In genomic region chr14:104821229-104821945, GRCh38 we compare ENCODE assay signal across 25 cellular contexts. TPM values are rescaled to one million over a fixed set of nuclear protein-coding genes. Genes with fewer than 3 reads are reported as not detected.
A peak's percentile ranks its signal among the peaks of the same experiment; 100 is the strongest.
DNase-seq lines count a peak whose midpoint lies in the region; ATAC-seq and TF ChIP-seq lines count a peak whose summit lies in the region.
"Had no signal": no experiment of that assay in that cellular context is flagged by ENCODE, and none has a peak within 500 bp of the region (broad histone marks: within the 10 kb centered on the region; RNA-seq: fewer than 3 reads in every experiment).

No MANE protein-coding gene starts in this region.

- H3K9me3 ChIP-seq in colonic mucosa = no peaks in the 10 kb centered on the region
- peaks cover 5 to 7% of the 10 kb centered on the region in 2 donors for H3K9me3 ChIP-seq in neuronal stem cell (replicated peaks in 1 of 2; ENCODE audit: control insufficient read depth in 2 of 2, insufficient read depth in 1 of 2, low read depth in 1 of 2, low read length in 2 of 2)
- no peaks in the 10 kb centered on the region for H3K9me3 ChIP-seq in uterus
- H3K9me3 ChIP-seq: body of pancreas, SK-N-SH, thyroid gland had no signal

- H3K79me1 ChIP-seq in neuronal stem cell (ENCODE audit: low read depth, low read length) = no peaks in the 10 kb centered on the region

- H3K27ac ChIP-seq in colonic mucosa (peak overlapping the region; percentile 20), neuronal stem cell (replicated peaks; ENCODE audit: low read length) (no peak overlapping the region), uterus (no peak overlapping the region)
- H3K27ac ChIP-seq: body of pancreas, epithelial cell of prostate, heart left ventricle, HL-60, thyroid gland had no signal

- H3K36me3 Mint-ChIP-seq in natural killer cell = no peaks in the 10 kb centered on the region
- peaks cover 8% of the 10 kb centered on the region for H3K36me3 Mint-ChIP-seq in activated CD4-positive, alpha-beta T cell treated with anti-CD3 and anti-CD28 coated beads, Interleukin-2, amount 10 ng/mL, durations not matched to agents 7 days and 5 days (ENCODE audit: low read depth)

- peaks cover 8% of the 10 kb centered on the region for H3K4me1 ChIP-seq in colonic mucosa
- H3K4me1 ChIP-seq in neuronal stem cell (ENCODE audit: control insufficient read depth in 2 of 2, insufficient read depth in 1 of 2, low read depth in 1 of 2, low read length in 2 of 2) = peaks cover 3 to 6% of the 10 kb centered on the region in 2 donors
- peaks cover 0 to 8% of the 10 kb centered on the region in 2 donors for H3K4me1 ChIP-seq in uterus

- no peak for TF ChIP-seq POLR2A in uterus (IDR thresholded peaks at IDR 0.05)

- no peak overlapping the region for H2BK12ac ChIP-seq in neuronal stem cell (ENCODE audit: low read length)

- no peak overlapping the region for H3K4me2 ChIP-seq in neuronal stem cell (ENCODE audit: insufficient read depth, low read length, poor library complexity, severe bottlenecking)
- H3K4me2 ChIP-seq: SK-N-SH had no signal

- H3K9me3 Mint-ChIP-seq in natural killer cell = peaks cover 0 to 6% of the 10 kb centered on the region in 2 donors
- H3K9me3 Mint-ChIP-seq in activated CD4-positive, alpha-beta T cell treated with anti-CD3 and anti-CD28 coated beads, Interleukin-2, amount 10 ng/mL, durations not matched to agents 7 days and 5 days = peaks cover 10% of the 10 kb centered on the region

- DNase-seq in activated effector memory CD4-positive, alpha-beta T cell treated with anti-CD3 and anti-CD28 coated beads, Interleukin-2, amount 50 U/mL, for 16 hours = peak; percentile 45
- DNase-seq in activated effector memory CD4-positive, alpha-beta T cell treated with Interleukin-2 at 50 U/mL for 16 hours = no peak
- DNase-seq in colonic mucosa = peak; percentile 22
- DNase-seq in neuronal stem cell (ENCODE audit: low spot score) = no peak
- DNase-seq in uterus = peak; percentile 11 to 12
- DNase-seq in natural killer cell = no peak
- DNase-seq in activated CD4-positive, alpha-beta T cell treated with anti-CD3 and anti-CD28 coated beads, Interleukin-2, amount 10 ng/mL, durations not matched to agents 7 days and 5 days = no peak
- no peak for DNase-seq in EL
- DNase-seq: activated CD8-positive, alpha-beta memory T cell treated with anti-CD3 and anti-CD28 coated beads, Interleukin-2, amount 50 U/mL, for 48 hours; effector CD4-positive, alpha-beta T cell; GOT3; naive B cell; NCI-H1105 treated with DMSO at 0.1 percent for 48 hours; NCI-H2029 treated with DMSO at 0.1 percent for 48 hours; NCI-H748 treated with DMSO at 0.1 percent for 48 hours; stimulated activated CD4-positive, alpha-beta T cell treated with anti-CD3 and anti-CD28 coated beads, Interleukin-4, amount 100 ng/mL, for 4 hours; stimulated activated naive CD4-positive, alpha-beta T cell treated with Interleukin-2 at 50 U/mL for 16 hours had no signal

- H3K18ac ChIP-seq in neuronal stem cell (ENCODE audit: low read length) = no peak overlapping the region

- H2BK120ac ChIP-seq in neuronal stem cell (ENCODE audit: low read depth, low read length) = no peak overlapping the region

- H3K4me3 Mint-ChIP-seq in natural killer cell = no peak overlapping the region
- no peak overlapping the region for H3K4me3 Mint-ChIP-seq in activated CD4-positive, alpha-beta T cell treated with anti-CD3 and anti-CD28 coated beads, Interleukin-2, amount 10 ng/mL, durations not matched to agents 7 days and 5 days
- H3K4me3 Mint-ChIP-seq: activated T-helper 17 cell treated with anti-CD3 and anti-CD28 coated beads, Interleukin-2, amount 50 U/mL, for 72 hours; naive B cell; T-helper 17 cell had no signal

- H2BK5ac ChIP-seq in neuronal stem cell (ENCODE audit: low read length) = no peak overlapping the region

- no peak overlapping the region for H4K91ac ChIP-seq in neuronal stem cell (ENCODE audit: low read depth, low read length, poor library complexity)

- H3K4me3 ChIP-seq in colonic mucosa (no peak overlapping the region), neuronal stem cell (ENCODE audit: low read length in 2 of 2) (no peak overlapping the region), uterus (no peak overlapping the region)
- H3K4me3 ChIP-seq: body of pancreas, heart left ventricle, thyroid gland had no signal

- H3K23ac ChIP-seq in neuronal stem cell (ENCODE audit: low read depth, low read length, poor library complexity) = peak overlapping the region; percentile 60

- TF ChIP-seq CTCF in colonic mucosa (IDR thresholded peaks at IDR 0.05) (no peak), uterus (IDR thresholded peaks at IDR 0.05) (no peak), natural killer cell (IDR thresholded peaks at IDR 0.05) (no peak)

- intact Hi-C loops in colonic mucosa (cut with DNase I) = no loop called here
- intact Hi-C loops in uterus (cut with DNase I; ENCODE audit: low total_unique reads) = loop anchor here (5.0 kb wide), 1 partner anchor 34 kb away; no protein-coding TSS in a partner anchor
- intact Hi-C loops in natural killer cell (cut with micrococcal nuclease) = no loop called here

- H3K14ac ChIP-seq in neuronal stem cell (ENCODE audit: low read length) = no peak overlapping the region

- peak overlapping the region; percentile 14 for H2AK5ac ChIP-seq in neuronal stem cell (ENCODE audit: low read depth, low read length)

- no peak for ATAC-seq in natural killer cell
- ATAC-seq: activated T-helper 17 cell treated with anti-CD3 and anti-CD28 coated beads, Interleukin-2, amount 50 U/mL, for 72 hours; T-helper 17 cell had no signal

- H3K36me3 ChIP-seq in colonic mucosa (no peaks in the 10 kb centered on the region), neuronal stem cell (replicated peaks in 1 of 2; ENCODE audit: control insufficient read depth in 2 of 2, insufficient read depth in 2 of 2, low read length in 2 of 2) (peaks cover 0 to 11% of the 10 kb centered on the region in 2 donors), uterus (no peaks in the 10 kb centered on the region)
- H3K36me3 ChIP-seq: thyroid gland had no signal

- peaks cover 0 to 13% of the 10 kb centered on the region in 2 donors for H3K27me3 Mint-ChIP-seq in natural killer cell (ENCODE audit: low read depth in 2 of 2)
- H3K27me3 Mint-ChIP-seq in activated CD4-positive, alpha-beta T cell treated with anti-CD3 and anti-CD28 coated beads, Interleukin-2, amount 10 ng/mL, durations not matched to agents 7 days and 5 days = peaks cover 16% of the 10 kb centered on the region
- H3K27me3 Mint-ChIP-seq: T-helper 17 cell had no signal

- CTCF ChIA-PET in activated CD4-positive, alpha-beta T cell treated with anti-CD3 and anti-CD28 coated beads, Interleukin-2, amount 10 ng/mL, durations not matched to agents 7 days and 5 days (lab: Charles Lee) = interaction anchor here (0.7 to 1.4 kb wide), 2 partner anchors 53 kb away, joined by 3 to 7 read pairs; no protein-coding TSS in a partner anchor

- no peak overlapping the region for H2AFZ ChIP-seq in neuronal stem cell (ENCODE audit: low read length)

- no peak overlapping the region for H3K9ac ChIP-seq in colonic mucosa (ENCODE audit: low read depth in 2 of 2, low read length in 2 of 2)
- H3K9ac ChIP-seq in neuronal stem cell (ENCODE audit: low read depth, low read length, poor library complexity) = peak overlapping the region; percentile 33
- H3K9ac ChIP-seq: SK-N-SH had no signal

- POLR2A ChIA-PET in activated CD4-positive, alpha-beta T cell treated with anti-CD3 and anti-CD28 coated beads, Interleukin-2, amount 10 ng/mL, durations not matched to agents 7 days and 5 days (lab: Charles Lee) = no interaction called here

- H3K27me3 ChIP-seq in colonic mucosa (no peaks in the 10 kb centered on the region), neuronal stem cell (ENCODE audit: control insufficient read depth in 3 of 3, insufficient read depth in 3 of 3, low read depth in 1 of 3, low read length in 3 of 3) (peaks cover 2 to 21% (median 4%) of the 10 kb centered on the region in 3 experiments), uterus (no peaks in the 10 kb centered on the region)
- H3K27me3 ChIP-seq: body of pancreas, thyroid gland had no signal

- peaks cover 7 to 22% of the 10 kb centered on the region in 2 donors for H3K4me1 Mint-ChIP-seq in natural killer cell
- H3K4me1 Mint-ChIP-seq in activated CD4-positive, alpha-beta T cell treated with anti-CD3 and anti-CD28 coated beads, Interleukin-2, amount 10 ng/mL, durations not matched to agents 7 days and 5 days = peaks cover 20% of the 10 kb centered on the region

- H4K8ac ChIP-seq in neuronal stem cell (ENCODE audit: low read depth, low read length) = peak overlapping the region; percentile 84

- H3K4ac ChIP-seq in neuronal stem cell (ENCODE audit: low read length) = no peak overlapping the region

- no peak overlapping the region for H3K27ac Mint-ChIP-seq in natural killer cell
- H3K27ac Mint-ChIP-seq in activated CD4-positive, alpha-beta T cell treated with anti-CD3 and anti-CD28 coated beads, Interleukin-2, amount 10 ng/mL, durations not matched to agents 7 days and 5 days = no peak overlapping the region
- H3K27ac Mint-ChIP-seq: activated T-helper 17 cell treated with anti-CD3 and anti-CD28 coated beads, Interleukin-2, amount 50 U/mL, for 72 hours; T-helper 17 cell had no signal

- WGBS in neuronal stem cell (ENCODE audit: extremely low coverage in 2 of 2, insufficient read length in 2 of 2, insufficient replicate concordance in 1 of 2), 2 donors = no CpG with 5 or more reads among the region's 23 CpGs

- H2BK15ac ChIP-seq in neuronal stem cell (ENCODE audit: low read length) = no peak overlapping the region

RNA-seq across cellular contexts. Expression of gene ZBTB42, which starts 20.5 kb away (rescaled TPM):
- total RNA-seq in colonic mucosa (1 to 10 TPM; 6.6 to 7.0 TPM), uterus (1 to 10 TPM in 3 of 4 donors, under 1 TPM in 1; under 0.01 to 8.4 (median 3.9) TPM), natural killer cell (1 to 10 TPM; 3.6 to 4.5 (median 3.7) TPM)
- 0.95 TPM for polyA plus RNA-seq in neuronal stem cell (2013, experiment 1 of 2)
- 0.87 TPM for polyA plus RNA-seq in neuronal stem cell (2013, experiment 2 of 2)
- 1 to 10 TPM; 4.5 to 5.8 TPM for total RNA-seq in activated CD4-positive, alpha-beta T cell treated with anti-CD3 and anti-CD28 coated beads, Interleukin-2, amount 10 ng/mL, durations not matched to agents 7 days and 5 days

RNA-seq across cellular contexts. Expression of gene AKT1, which starts 25.8 kb away (rescaled TPM):
- total RNA-seq in colonic mucosa (100 to 1,000 TPM; 117 to 181 TPM), uterus (100 to 1,000 TPM in 2 of 4 donors, 10 to 100 TPM in 2; 42.9 to 121 (median 101) TPM), natural killer cell (100 to 1,000 TPM; 152 to 163 (median 153) TPM)
- polyA plus RNA-seq in neuronal stem cell (2013, experiment 1 of 2) = 84.4 TPM
- polyA plus RNA-seq in neuronal stem cell (2013, experiment 2 of 2) = 82.3 TPM
- total RNA-seq in activated CD4-positive, alpha-beta T cell treated with anti-CD3 and anti-CD28 coated beads, Interleukin-2, amount 10 ng/mL, durations not matched to agents 7 days and 5 days = 100 to 1,000 TPM; 159 to 166 TPM

RNA-seq across cellular contexts. Expression of gene CEP170B, which starts 43.7 kb away (rescaled TPM):
- total RNA-seq in colonic mucosa = 100 to 1,000 TPM in 1 of 2 donors, 10 to 100 TPM in 1; 57.2 to 110 TPM
- polyA plus RNA-seq in neuronal stem cell (2013, experiment 1 of 2) = 12.3 TPM
- 11.4 TPM for polyA plus RNA-seq in neuronal stem cell (2013, experiment 2 of 2)
- total RNA-seq in uterus = 10 to 100 TPM in 1 of 4 donors, 1 to 10 TPM in 3; 1.2 to 28.8 (median 8.3) TPM
- under 1 TPM; 0.24 to 0.72 (median 0.30) TPM for total RNA-seq in natural killer cell
- total RNA-seq in activated CD4-positive, alpha-beta T cell treated with anti-CD3 and anti-CD28 coated beads, Interleukin-2, amount 10 ng/mL, durations not matched to agents 7 days and 5 days = 1 to 10 TPM; 3.0 TPM

Comparison
In these comparisons a context has a peak if more than half of its experiments do, and no peak if none do; other contexts are left out.
1. DNase-seq: peak in activated effector memory CD4-positive, alpha-beta T cell treated with anti-CD3 and anti-CD28 coated beads, Interleukin-2, amount 50 U/mL, for 16 hours (single experiment), colonic mucosa (single experiment) and uterus (2 of 2); none in activated effector memory CD4-positive, alpha-beta T cell treated with Interleukin-2 at 50 U/mL for 16 hours (single experiment), neuronal stem cell (single experiment), natural killer cell (single experiment), activated CD4-positive, alpha-beta T cell treated with anti-CD3 and anti-CD28 coated beads, Interleukin-2, amount 10 ng/mL, durations not matched to agents 7 days and 5 days (single experiment) and EL (single experiment).